22 cellular contexts compared by ENCODE assay signal in the genomic region with DNA sequence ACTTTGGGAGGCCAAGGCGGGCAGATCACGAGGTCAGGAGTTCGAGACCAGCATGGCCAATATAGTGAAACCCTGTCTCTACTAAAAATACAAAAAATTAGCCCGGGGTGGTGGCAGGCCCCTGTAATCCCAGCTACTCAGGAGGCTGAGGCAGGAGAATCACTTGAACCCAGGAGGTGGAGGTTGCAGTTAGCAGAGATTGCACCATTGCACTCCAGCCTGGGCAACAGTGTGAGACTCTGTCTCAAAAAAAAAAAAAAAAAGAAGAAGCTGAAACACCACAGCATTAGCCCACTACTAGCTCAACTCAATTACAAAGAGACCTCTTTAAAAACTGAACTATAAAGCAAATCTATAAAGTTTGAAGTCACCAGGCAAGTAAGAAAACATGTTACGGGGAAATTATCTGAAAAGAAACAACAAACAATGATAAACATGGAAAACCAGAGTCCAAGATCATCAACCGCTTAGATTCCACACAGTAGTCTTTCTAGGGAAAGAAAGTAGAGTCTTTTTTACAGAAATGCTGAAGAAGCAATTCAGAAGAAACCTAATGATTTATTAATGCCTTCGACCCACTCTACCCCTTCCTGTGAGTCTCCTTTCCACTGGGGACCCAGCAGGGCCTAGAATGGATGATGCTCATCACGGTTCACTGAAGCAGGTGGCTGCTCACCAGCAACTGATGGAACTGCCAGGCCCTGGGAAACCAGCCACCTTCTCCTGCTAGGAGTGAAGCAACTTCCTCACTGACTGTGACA. TPM values are rescaled to one million over a fixed set of nuclear protein-coding genes. Genes with fewer than 3 reads are reported as not detected.
DNase-seq lines count a peak whose midpoint lies in the region; ATAC-seq, FAIRE-seq and TF ChIP-seq lines count a peak whose summit lies in the region.
"Had no signal": no experiment of that assay in that cellular context is flagged by ENCODE, and none has a peak within 500 bp of the region (broad histone marks: within the 10 kb centered on the region; RNA-seq: fewer than 3 reads in every experiment).

No MANE protein-coding gene starts in this region.

- H2AFZ ChIP-seq in astrocyte (ENCODE audit: low read depth, low read length) = no peak overlapping the region

- H3K4me3 Mint-ChIP-seq in astrocyte (ENCODE audit: unreplicated experiment) = no peak overlapping the region
- H3K4me3 Mint-ChIP-seq: activated CD8-positive, alpha-beta T cell treated with anti-CD3 and anti-CD28 coated beads, Interleukin-2, amount 10 ng/mL, durations not matched to agents 7 days and 5 days; activated naive CD8-positive, alpha-beta T cell treated with anti-CD3 and anti-CD28 coated beads, Interleukin-2, amount 50 U/mL, for 24 hours; stimulated activated naive B cell treated with anti-CD40 and anti-IgM and Interleukin-4, amounts not matched to agents 10 μg/mL and 1 μg/mL and 100 μg/mL, for 72 hours had no signal

- H3K4me1 Mint-ChIP-seq in astrocyte (ENCODE audit: low read depth, unreplicated experiment) = peaks cover 4% of the 10 kb centered on the region

- no peak for TF ChIP-seq EP300 in stomach (IDR thresholded peaks at IDR 0.05)

- DNase-seq in astrocyte (ENCODE audit: low read depth) (no peak), stomach (no peak), DMS79 treated with DMSO at 0.1 percent for 48 hours (lab: John Stamatoyannopoulos, UW) (no peak), HUDEP-2 (lab: John Stamatoyannopoulos, UW; ENCODE audit: unreplicated experiment in 76 of 76) (no peak)
- DNase-seq: activated CD8-positive, alpha-beta T cell treated with anti-CD3 and anti-CD28 coated beads, Interleukin-2, amount 10 ng/mL, durations not matched to agents 7 days and 5 days; activated effector memory CD4-positive, alpha-beta T cell treated with Interleukin-2 at 50 U/mL for 16 hours; activated naive CD8-positive, alpha-beta T cell treated with anti-CD3 and anti-CD28 coated beads, Interleukin-2, amount 50 U/mL, for 24 hours; activated T-cell treated with anti-CD3 and anti-CD28 coated beads for 4 hours; effector CD4-positive, alpha-beta T cell; erythroblast; left ventricle myocardium superior; midbrain; MV-4-11; NCI-H1694 treated with DMSO at 0.1 percent for 48 hours; NCI-H526 treated with DMSO at 0.1 percent for 48 hours; RPMI8226; stimulated activated CD4-positive, alpha-beta T cell treated with anti-CD3 and anti-CD28 coated beads, Interleukin-2, amount 100 ng/mL, for 48 hours; stimulated activated naive B cell treated with anti-CD40 and anti-IgM and Interleukin-4, amounts not matched to agents 10 μg/mL and 1 μg/mL and 100 μg/mL, for 72 hours had no signal

- H4K20me1 ChIP-seq in astrocyte (ENCODE audit: insufficient read depth, low read length) = peaks cover 13% of the 10 kb centered on the region

- H3K9me3 ChIP-seq in HEK293 (ENCODE audit: control insufficient read depth, insufficient read depth, low read depth, low read length) (no peaks in the 10 kb centered on the region), astrocyte (ENCODE audit: insufficient read depth, low read depth, low read length) (no peaks in the 10 kb centered on the region), mucosa of stomach (ENCODE audit: control insufficient read depth, low read length) (no peaks in the 10 kb centered on the region), stomach (no peaks in the 10 kb centered on the region)

- H3K9ac ChIP-seq in astrocyte (ENCODE audit: low read length) (no peak overlapping the region), mucosa of stomach (ENCODE audit: low read length) (peak overlapping the region; percentile 50)
- H3K9ac ChIP-seq: KMS-11 had no signal

- intact Hi-C loops in stomach (cut with DNase I; ENCODE audit: low total_unique reads) = no loop called here

- no peaks in the 10 kb centered on the region for H3K27me3 ChIP-seq in astrocyte (ENCODE audit: insufficient read depth, low read length)
- H3K27me3 ChIP-seq in mucosa of stomach (ENCODE audit: control insufficient read depth, insufficient read depth, low read length) = no peaks in the 10 kb centered on the region
- no peaks in the 10 kb centered on the region for H3K27me3 ChIP-seq in stomach

- no peaks in the 10 kb centered on the region for H3K9me3 Mint-ChIP-seq in astrocyte (ENCODE audit: unreplicated experiment)
- H3K9me3 Mint-ChIP-seq: activated naive CD8-positive, alpha-beta T cell treated with anti-CD3 and anti-CD28 coated beads, Interleukin-2, amount 50 U/mL, for 24 hours; stimulated activated naive B cell treated with anti-CD40 and anti-IgM and Interleukin-4, amounts not matched to agents 10 μg/mL and 1 μg/mL and 100 μg/mL, for 72 hours had no signal

- H3K27ac Mint-ChIP-seq in astrocyte (ENCODE audit: unreplicated experiment) = peak overlapping the region; percentile 53
- H3K27ac Mint-ChIP-seq: activated CD8-positive, alpha-beta T cell treated with anti-CD3 and anti-CD28 coated beads, Interleukin-2, amount 10 ng/mL, durations not matched to agents 7 days and 5 days; activated naive CD8-positive, alpha-beta T cell treated with anti-CD3 and anti-CD28 coated beads, Interleukin-2, amount 50 U/mL, for 24 hours; stimulated activated naive B cell treated with anti-CD40 and anti-IgM and Interleukin-4, amounts not matched to agents 10 μg/mL and 1 μg/mL and 100 μg/mL, for 72 hours had no signal

- FAIRE-seq in astrocyte (lab: Jason Lieb, UNC) = no peak

- peaks cover 0 to 14% of the 10 kb centered on the region in 2 experiments; a peak in 1 of 3 replicates for H3K36me3 ChIP-seq in HEK293 (ENCODE audit: control insufficient read depth in 2 of 2, insufficient read depth in 1 of 2, low read length in 2 of 2)
- H3K36me3 ChIP-seq in astrocyte (ENCODE audit: insufficient read depth, low read length) = peaks cover 6% of the 10 kb centered on the region
- H3K36me3 ChIP-seq in mucosa of stomach (ENCODE audit: control insufficient read depth, insufficient read depth, low read length) = no peaks in the 10 kb centered on the region
- H3K36me3 ChIP-seq in stomach = peaks cover 2 to 18% (median 10%) of the 10 kb centered on the region in 4 donors

- POLR2A ChIA-PET in HEK293 (lab: Yijun Ruan, JAX) = interaction anchor here (1.2 kb wide), 1 partner anchor 10 kb away, joined by 3 read pairs; no protein-coding TSS in a partner anchor

- H3K27ac ChIP-seq in HEK293 (ENCODE audit: extremely low read depth, low read depth, low read length) (peak overlapping the region; percentile 27), astrocyte (ENCODE audit: low read depth, low read length) (no peak overlapping the region), stomach (peak overlapping the region; percentile 68 to 84 (median 70))
- H3K27ac ChIP-seq: KMS-11 had no signal

- H3K4me1 ChIP-seq in HEK293 (ENCODE audit: control insufficient read depth, insufficient read depth, low read length) (peaks cover 7% of the 10 kb centered on the region; the same call in 1 of the 2 replicates), astrocyte (ENCODE audit: insufficient read depth, low read length) (peaks cover 4% of the 10 kb centered on the region), mucosa of stomach (ENCODE audit: control insufficient read depth, insufficient read depth, low read length) (peaks cover 4% of the 10 kb centered on the region), stomach (peaks cover 0 to 6% (median 2%) of the 10 kb centered on the region in 4 donors)

- H3K79me2 ChIP-seq in astrocyte (ENCODE audit: insufficient read depth, low read length) = peaks cover 9% of the 10 kb centered on the region

- ATAC-seq in GM18867 (IDR thresholded peaks at IDR 0.05; ENCODE audit: unreplicated experiment) = no peak
- ATAC-seq: activated CD8-positive, alpha-beta T cell treated with anti-CD3 and anti-CD28 coated beads, Interleukin-2, amount 10 ng/mL, durations not matched to agents 7 days and 5 days; activated naive CD8-positive, alpha-beta T cell treated with anti-CD3 and anti-CD28 coated beads, Interleukin-2, amount 50 U/mL, for 24 hours; left ventricle myocardium superior had no signal

- TF ChIP-seq CTCF in HEK293 (tag by site-specific recombination; IDR thresholded peaks at IDR 0.05) (no peak), astrocyte (IDR thresholded peaks at IDR 0.05; ENCODE audit: insufficient read depth, low read depth, low read length) (no peak), stomach (IDR thresholded peaks at IDR 0.05) (no peak)

- no peak for TF ChIP-seq POLR2A in stomach (IDR thresholded peaks at IDR 0.05)

- H3K36me3 Mint-ChIP-seq in astrocyte (ENCODE audit: low read depth, unreplicated experiment) = peaks cover 2% of the 10 kb centered on the region

- CTCF ChIA-PET in HEK293 (lab: Yijun Ruan, JAX) = no interaction called here

- WGBS in stomach, 5 donors = 68 to 84% (median 71%) methylated on average over 8 of the region's 8 CpGs

- H3K27me3 Mint-ChIP-seq in astrocyte (ENCODE audit: low read depth, unreplicated experiment) = no peaks in the 10 kb centered on the region
- H3K27me3 Mint-ChIP-seq: activated naive CD8-positive, alpha-beta T cell treated with anti-CD3 and anti-CD28 coated beads, Interleukin-2, amount 50 U/mL, for 24 hours; stimulated activated naive B cell treated with anti-CD40 and anti-IgM and Interleukin-4, amounts not matched to agents 10 μg/mL and 1 μg/mL and 100 μg/mL, for 72 hours had no signal

- H3K4me2 ChIP-seq in astrocyte (ENCODE audit: low read length) = no peak overlapping the region
- H3K4me2 ChIP-seq: KMS-11 had no signal

- H3K4me3 ChIP-seq in HEK293 (ENCODE audit: low read depth, low read length) (no peak overlapping the region), astrocyte (ENCODE audit: insufficient read depth, low read depth, low read length) (no peak overlapping the region), mucosa of stomach (ENCODE audit: low read length) (no peak overlapping the region), stomach (no peak overlapping the region)

TF ChIP-seq in HEK293, 187 proteins besides CTCF, POLR2A, EP300 and RAD21 (continues in another document):
- 0 out of 2 replicates have a peak, but pooled peaks have one; percentile 22 for TF ChIP-seq KLF10 (tag by site-specific recombination; IDR thresholded peaks at IDR 0.05)
- TF ChIP-seq ZNF76 (tag by site-specific recombination; IDR thresholded peaks at IDR 0.05; ENCODE audit: borderline replicate concordance, low read depth) = 0 out of 2 replicates have a peak, but pooled peaks have one; percentile 8
- TF ChIP-seq MYNN (tag by site-specific recombination; IDR thresholded peaks at IDR 0.05; ENCODE audit: borderline replicate concordance) = no peak
- no peak for TF ChIP-seq EGR2 (tag by site-specific recombination; IDR thresholded peaks at IDR 0.05; ENCODE audit: low read depth)
- TF ChIP-seq ZFP69B (tag by site-specific recombination; IDR thresholded peaks at IDR 0.05) = peak; percentile 54; the same call in 1 of the 2 replicates

RNA-seq across cellular contexts. Expression of a gene that starts 6.6 kb away (rescaled TPM):
- total RNA-seq in astrocyte (202 and 224 TPM in 2 replicates), stomach (1,000 to 10,000 TPM in 3 of 5 donors, 100 to 1,000 TPM in 2; 499 to 2,157 (median 1,041) TPM)
- polyA plus RNA-seq in stomach = 1,000 to 10,000 TPM in 2 of 3 donors, 100 to 1,000 TPM in 1; 685 to 1,477 (median 1,023) TPM

RNA-seq across cellular contexts. Expression of a gene that starts 46.5 kb away (rescaled TPM):
- total RNA-seq in astrocyte (55.7 and 59.6 TPM in 2 replicates), stomach (10 to 100 TPM in 4 of 5 donors, 1 to 10 TPM in 1; 5.4 to 62.6 (median 24.9) TPM)
- 10 to 100 TPM; 18.5 to 27.8 (median 21.6) TPM for polyA plus RNA-seq in stomach
